Comparison of ENCODE assay signal across 1 cellular context in the genomic region with DNA sequence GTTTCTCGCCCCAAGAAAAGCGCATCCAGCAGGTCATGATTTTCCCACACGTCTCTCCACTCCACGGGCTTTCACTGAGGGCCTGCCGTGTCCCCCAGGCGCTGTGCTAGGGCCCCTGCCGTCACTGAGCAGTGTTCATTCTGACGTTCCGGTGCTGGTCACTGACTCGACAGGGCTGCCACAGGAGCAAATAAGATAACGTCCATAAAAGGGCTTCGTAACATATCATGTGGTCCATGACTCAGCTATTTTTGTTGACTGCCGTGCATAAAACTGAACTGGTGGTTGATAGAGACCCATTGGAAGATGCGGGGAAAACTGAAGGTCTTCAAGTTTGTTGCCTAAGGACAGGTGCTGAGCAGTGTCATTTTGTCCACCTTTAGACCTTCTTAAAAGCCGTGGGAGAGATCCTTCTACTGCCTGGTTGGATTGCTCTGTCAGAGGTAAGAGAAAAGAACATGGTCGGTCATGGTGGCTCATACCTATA.
TF ChIP-seq lines count a peak whose summit lies in the region.

No MANE protein-coding gene starts in this region.

TF ChIP-seq in K562, 482 proteins besides CTCF, POLR2A, EP300 and RAD21 (continued from another document and continues in another):
- TF ChIP-seq, protein P1, sequence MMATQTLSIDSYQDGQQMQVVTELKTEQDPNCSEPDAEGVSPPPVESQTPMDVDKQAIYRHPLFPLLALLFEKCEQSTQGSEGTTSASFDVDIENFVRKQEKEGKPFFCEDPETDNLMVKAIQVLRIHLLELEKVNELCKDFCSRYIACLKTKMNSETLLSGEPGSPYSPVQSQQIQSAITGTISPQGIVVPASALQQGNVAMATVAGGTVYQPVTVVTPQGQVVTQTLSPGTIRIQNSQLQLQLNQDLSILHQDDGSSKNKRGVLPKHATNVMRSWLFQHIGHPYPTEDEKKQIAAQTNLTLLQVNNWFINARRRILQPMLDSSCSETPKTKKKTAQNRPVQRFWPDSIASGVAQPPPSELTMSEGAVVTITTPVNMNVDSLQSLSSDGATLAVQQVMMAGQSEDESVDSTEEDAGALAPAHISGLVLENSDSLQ (IDR thresholded peaks at IDR 0.05), result peak; percentile 65
- TF ChIP-seq HNRNPL (IDR thresholded peaks at IDR 0.05; ENCODE audit: low read depth, low read length), result no peak
- no peak for TF ChIP-seq ZNF408 (CRISPR knock-in tag; IDR thresholded peaks at IDR 0.05; ENCODE audit: low read depth)
- TF ChIP-seq NUFIP1 (IDR thresholded peaks at IDR 0.05; ENCODE audit: partially characterized antibody), result peak; percentile 32
- TF ChIP-seq ZKSCAN3 (CRISPR knock-in tag; IDR thresholded peaks at IDR 0.05), result no peak
- 0 out of 2 replicates have a peak, but pooled peaks have one; percentile 41 for TF ChIP-seq PHF21A (IDR thresholded peaks at IDR 0.05; ENCODE audit: borderline replicate concordance, low read depth)
- TF ChIP-seq, protein P2, sequence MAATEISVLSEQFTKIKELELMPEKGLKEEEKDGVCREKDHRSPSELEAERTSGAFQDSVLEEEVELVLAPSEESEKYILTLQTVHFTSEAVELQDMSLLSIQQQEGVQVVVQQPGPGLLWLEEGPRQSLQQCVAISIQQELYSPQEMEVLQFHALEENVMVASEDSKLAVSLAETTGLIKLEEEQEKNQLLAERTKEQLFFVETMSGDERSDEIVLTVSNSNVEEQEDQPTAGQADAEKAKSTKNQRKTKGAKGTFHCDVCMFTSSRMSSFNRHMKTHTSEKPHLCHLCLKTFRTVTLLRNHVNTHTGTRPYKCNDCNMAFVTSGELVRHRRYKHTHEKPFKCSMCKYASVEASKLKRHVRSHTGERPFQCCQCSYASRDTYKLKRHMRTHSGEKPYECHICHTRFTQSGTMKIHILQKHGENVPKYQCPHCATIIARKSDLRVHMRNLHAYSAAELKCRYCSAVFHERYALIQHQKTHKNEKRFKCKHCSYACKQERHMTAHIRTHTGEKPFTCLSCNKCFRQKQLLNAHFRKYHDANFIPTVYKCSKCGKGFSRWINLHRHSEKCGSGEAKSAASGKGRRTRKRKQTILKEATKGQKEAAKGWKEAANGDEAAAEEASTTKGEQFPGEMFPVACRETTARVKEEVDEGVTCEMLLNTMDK (IDR thresholded peaks at IDR 0.05; ENCODE audit: borderline replicate concordance, insufficient read depth, low read depth, low read length, poor library complexity, severe bottlenecking), result no peak
- TF ChIP-seq ZNF785 (CRISPR knock-in tag; IDR thresholded peaks at IDR 0.05), result no peak
- TF ChIP-seq, protein P3, sequence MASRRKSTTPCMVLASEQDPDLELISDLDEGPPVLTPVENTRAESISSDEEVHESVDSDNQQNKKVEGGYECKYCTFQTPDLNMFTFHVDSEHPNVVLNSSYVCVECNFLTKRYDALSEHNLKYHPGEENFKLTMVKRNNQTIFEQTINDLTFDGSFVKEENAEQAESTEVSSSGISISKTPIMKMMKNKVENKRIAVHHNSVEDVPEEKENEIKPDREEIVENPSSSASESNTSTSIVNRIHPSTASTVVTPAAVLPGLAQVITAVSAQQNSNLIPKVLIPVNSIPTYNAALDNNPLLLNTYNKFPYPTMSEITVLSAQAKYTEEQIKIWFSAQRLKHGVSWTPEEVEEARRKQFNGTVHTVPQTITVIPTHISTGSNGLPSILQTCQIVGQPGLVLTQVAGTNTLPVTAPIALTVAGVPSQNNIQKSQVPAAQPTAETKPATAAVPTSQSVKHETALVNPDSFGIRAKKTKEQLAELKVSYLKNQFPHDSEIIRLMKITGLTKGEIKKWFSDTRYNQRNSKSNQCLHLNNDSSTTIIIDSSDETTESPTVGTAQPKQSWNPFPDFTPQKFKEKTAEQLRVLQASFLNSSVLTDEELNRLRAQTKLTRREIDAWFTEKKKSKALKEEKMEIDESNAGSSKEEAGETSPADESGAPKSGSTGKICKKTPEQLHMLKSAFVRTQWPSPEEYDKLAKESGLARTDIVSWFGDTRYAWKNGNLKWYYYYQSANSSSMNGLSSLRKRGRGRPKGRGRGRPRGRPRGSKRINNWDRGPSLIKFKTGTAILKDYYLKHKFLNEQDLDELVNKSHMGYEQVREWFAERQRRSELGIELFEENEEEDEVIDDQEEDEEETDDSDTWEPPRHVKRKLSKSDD (conservative IDR thresholded peaks at IDR 0.05; ENCODE audit: low read length), result no peak
- no peak for TF ChIP-seq PHB2 (IDR thresholded peaks at IDR 0.05; ENCODE audit: low read depth)
- no peak for TF ChIP-seq ATF1 (CRISPR knock-in tag; IDR thresholded peaks at IDR 0.05)
- peak; percentile 93 for TF ChIP-seq ATF1 (tag; IDR thresholded peaks at IDR 0.05)
- peak; percentile 33; the same call in 1 of the 2 replicates for TF ChIP-seq RB1 (IDR thresholded peaks at IDR 0.05; ENCODE audit: low read depth)
- TF ChIP-seq, protein P4, sequence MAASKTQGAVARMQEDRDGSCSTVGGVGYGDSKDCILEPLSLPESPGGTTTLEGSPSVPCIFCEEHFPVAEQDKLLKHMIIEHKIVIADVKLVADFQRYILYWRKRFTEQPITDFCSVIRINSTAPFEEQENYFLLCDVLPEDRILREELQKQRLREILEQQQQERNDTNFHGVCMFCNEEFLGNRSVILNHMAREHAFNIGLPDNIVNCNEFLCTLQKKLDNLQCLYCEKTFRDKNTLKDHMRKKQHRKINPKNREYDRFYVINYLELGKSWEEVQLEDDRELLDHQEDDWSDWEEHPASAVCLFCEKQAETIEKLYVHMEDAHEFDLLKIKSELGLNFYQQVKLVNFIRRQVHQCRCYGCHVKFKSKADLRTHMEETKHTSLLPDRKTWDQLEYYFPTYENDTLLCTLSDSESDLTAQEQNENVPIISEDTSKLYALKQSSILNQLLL (CRISPR knock-in tag; IDR thresholded peaks at IDR 0.05; ENCODE audit: borderline replicate concordance), result no peak
- TF ChIP-seq ZNF57 (CRISPR knock-in tag; IDR thresholded peaks at IDR 0.05), result no peak
- TF ChIP-seq RFX5 (IDR thresholded peaks at IDR 0.05; ENCODE audit: low read depth, low read length), result no peak
- TF ChIP-seq SMARCA4 (IDR thresholded peaks at IDR 0.05), result peak; percentile 89
- TF ChIP-seq ZEB2 (IDR thresholded peaks at IDR 0.05), result 0 out of 2 replicates have a peak, but pooled peaks have one; percentile 33
- peak; percentile 84 for TF ChIP-seq SMAD4 (CRISPR knock-in tag; conservative IDR thresholded peaks at IDR 0.05)
- TF ChIP-seq KLF13 (tag; IDR thresholded peaks at IDR 0.05; ENCODE audit: borderline replicate concordance, low read depth), result no peak
- no peak for TF ChIP-seq NELFE (IDR thresholded peaks at IDR 0.05; ENCODE audit: insufficient read depth, insufficient read length)
- 0 out of 4 replicates have a peak, but pooled peaks of 1 of the 2 experiments have one; percentile 53 for TF ChIP-seq MAZ (CRISPR knock-in tag; conservative IDR thresholded peaks at IDR 0.05 in 1 of 2, IDR thresholded peaks at IDR 0.05 in 1 of 2)
- TF ChIP-seq CBFA2T3 (IDR thresholded peaks at IDR 0.05), result peak; percentile 74
- TF ChIP-seq CBFA2T2 (conservative IDR thresholded peaks at IDR 0.05), result peak; percentile 57
- TF ChIP-seq ZNF41 (CRISPR knock-in tag; conservative IDR thresholded peaks at IDR 0.05), result 0 out of 2 replicates have a peak, but pooled peaks have one; percentile 14
- peak; percentile 48; the same call in 1 of the 2 replicates for TF ChIP-seq RAD51 (IDR thresholded peaks at IDR 0.05; ENCODE audit: borderline replicate concordance, low read depth)
- TF ChIP-seq KAT8 (IDR thresholded peaks at IDR 0.05; ENCODE audit: low read depth), result no peak
- 0 out of 4 replicates have a peak, but pooled peaks of 1 of the 2 experiments have one; percentile 34 for TF ChIP-seq FOXA3 (CRISPR knock-in tag; conservative IDR thresholded peaks at IDR 0.05 in 1 of 2, IDR thresholded peaks at IDR 0.05 in 1 of 2)
- peak; percentile 100 for TF ChIP-seq MAFG (tag; conservative IDR thresholded peaks at IDR 0.05)
- TF ChIP-seq HOXB6 (CRISPR knock-in tag; IDR thresholded peaks at IDR 0.05; ENCODE audit: borderline replicate concordance), result no peak
- TF ChIP-seq STAG1 (CRISPR knock-in tag; IDR thresholded peaks at IDR 0.05; ENCODE audit: borderline replicate concordance), result no peak
- TF ChIP-seq JUN (IDR thresholded peaks at IDR 0.05; ENCODE audit: borderline replicate concordance, low read depth, low read length), result peak; percentile 66; the same call in 1 of the 2 replicates
- TF ChIP-seq JUN (CRISPR knock-in tag; IDR thresholded peaks at IDR 0.05; ENCODE audit: borderline replicate concordance), result no peak
- TF ChIP-seq, protein P5, sequence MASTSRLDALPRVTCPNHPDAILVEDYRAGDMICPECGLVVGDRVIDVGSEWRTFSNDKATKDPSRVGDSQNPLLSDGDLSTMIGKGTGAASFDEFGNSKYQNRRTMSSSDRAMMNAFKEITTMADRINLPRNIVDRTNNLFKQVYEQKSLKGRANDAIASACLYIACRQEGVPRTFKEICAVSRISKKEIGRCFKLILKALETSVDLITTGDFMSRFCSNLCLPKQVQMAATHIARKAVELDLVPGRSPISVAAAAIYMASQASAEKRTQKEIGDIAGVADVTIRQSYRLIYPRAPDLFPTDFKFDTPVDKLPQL (IDR thresholded peaks at IDR 0.05; ENCODE audit: extremely low read depth, insufficient read length), result no peak
- TF ChIP-seq CBX5 (IDR thresholded peaks at IDR 0.05; ENCODE audit: borderline replicate concordance, low read depth), result no peak
- TF ChIP-seq ZNF830 (CRISPR knock-in tag; IDR thresholded peaks at IDR 0.05), result no peak
- TF ChIP-seq MEIS2 (IDR thresholded peaks at IDR 0.05; ENCODE audit: partially characterized antibody), result peak; percentile 58
- TF ChIP-seq SRSF7 (optimal IDR thresholded peaks at IDR 0.05; ENCODE audit: low read depth, low read length), result no peak
- TF ChIP-seq ZFX (CRISPR knock-in tag; IDR thresholded peaks at IDR 0.05), result peak; percentile 54
- TF ChIP-seq TCF7 (IDR thresholded peaks at IDR 0.05; ENCODE audit: borderline replicate concordance), result no peak
- no peak for TF ChIP-seq ZC3H4 (CRISPR knock-in tag; IDR thresholded peaks at IDR 0.05; ENCODE audit: borderline replicate concordance)
- peak; percentile 77 for TF ChIP-seq MEF2D (tag; conservative IDR thresholded peaks at IDR 0.05; ENCODE audit: low read depth)
- TF ChIP-seq ZKSCAN1 (IDR thresholded peaks at IDR 0.05; ENCODE audit: low read depth, low read length), result no peak
- TF ChIP-seq ZNF354B (CRISPR knock-in tag; IDR thresholded peaks at IDR 0.05), result peak; percentile 55; the same call in 1 of the 2 replicates
- no peak; the same call in 1 of the 2 replicates for TF ChIP-seq ZNF668 (CRISPR knock-in tag; IDR thresholded peaks at IDR 0.05)
- TF ChIP-seq RBFOX2 (IDR thresholded peaks at IDR 0.05; ENCODE audit: low read depth, low read length), result peak; percentile 59
